In the genomic region with DNA sequence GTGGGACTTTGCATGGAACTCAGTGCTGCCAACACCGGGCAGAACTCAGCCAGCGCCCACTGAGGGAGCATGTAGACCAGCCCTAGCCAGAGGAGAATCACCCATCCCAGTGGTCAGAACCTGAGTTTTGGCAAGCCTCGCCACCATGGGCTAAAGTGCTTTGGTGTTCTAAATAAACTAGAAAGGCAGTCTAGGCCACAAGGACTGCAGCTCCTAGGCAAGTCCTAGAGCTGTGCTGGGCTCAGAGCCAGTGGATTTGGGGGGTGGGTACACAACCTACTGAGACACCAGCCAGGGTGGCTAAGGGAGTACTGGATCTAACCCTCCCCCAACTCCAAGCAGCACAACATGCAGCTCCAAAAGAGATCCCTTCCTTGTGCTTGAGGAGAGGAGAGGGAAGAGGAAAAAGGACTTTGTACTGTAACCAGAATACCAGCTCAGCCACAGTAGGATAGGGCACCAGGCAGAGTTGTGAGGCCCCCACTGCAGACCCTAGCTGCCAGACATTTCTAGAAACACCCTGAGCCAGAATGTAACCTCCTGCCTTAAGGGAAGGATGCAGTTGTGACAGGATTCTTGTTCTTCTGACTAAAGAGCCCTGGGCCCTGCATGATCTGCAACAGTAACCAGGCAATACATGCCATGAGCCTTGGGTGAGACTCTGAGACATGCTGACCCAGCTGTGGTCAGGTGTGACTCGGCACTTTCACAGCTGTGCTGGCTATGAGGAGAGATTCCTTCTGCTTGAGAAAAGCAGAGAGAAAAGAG, we compare ENCODE assay signal across 1 cellular context.
A peak's percentile ranks its signal among the peaks of the same experiment; 100 is the strongest.
TF ChIP-seq lines count a peak whose summit lies in the region.

No MANE protein-coding gene starts in this region.

TF ChIP-seq in GM12878, 131 proteins besides CTCF, POLR2A, EP300 and RAD21:
- TF ChIP-seq RUNX3 (IDR thresholded peaks at IDR 0.05; ENCODE audit: low read length) (peak; percentile 61), BACH1 (IDR thresholded peaks at IDR 0.05; ENCODE audit: borderline replicate concordance) (peak; percentile 91), TCF12 (IDR thresholded peaks at IDR 0.05; ENCODE audit: low read depth, low read length) (0 out of 2 replicates have a peak, but pooled peaks have one; percentile 14), ZNF217 (IDR thresholded peaks at IDR 0.05) (no peak)
